Comparison of ENCODE assay signal across 8 cellular contexts in the genomic region with DNA sequence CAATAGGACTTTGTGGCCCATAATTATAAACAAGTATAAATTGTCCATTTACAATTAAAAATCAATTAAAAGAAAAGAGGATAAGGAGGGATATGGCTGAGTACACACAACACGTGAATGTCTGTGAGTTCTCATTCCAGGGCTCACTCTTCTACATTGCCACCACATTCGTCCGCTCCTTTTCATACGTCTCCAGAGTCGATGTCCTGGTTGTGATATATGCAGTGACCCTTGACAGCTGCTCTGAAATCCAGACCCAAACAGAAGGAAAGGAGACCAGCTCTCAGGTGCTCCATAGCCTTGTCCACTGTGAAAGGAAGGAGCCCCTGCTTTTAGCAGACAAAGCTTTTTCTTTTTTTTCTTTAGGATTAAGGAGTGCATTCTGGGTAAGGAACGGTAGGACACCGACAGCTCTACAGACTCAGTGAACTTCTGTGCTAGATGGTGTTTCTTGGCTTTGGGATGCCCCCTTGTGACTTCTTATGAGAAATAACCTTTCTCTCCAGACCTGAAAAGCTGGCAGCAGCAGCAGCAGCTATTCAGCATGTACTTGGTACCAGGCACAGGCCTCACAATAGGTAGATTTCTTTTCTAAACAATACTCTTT. TPM values are rescaled to one million over a fixed set of nuclear protein-coding genes. Genes with fewer than 3 reads are reported as not detected.
DNase-seq lines count a peak whose midpoint lies in the region; FAIRE-seq and TF ChIP-seq lines count a peak whose summit lies in the region.

No MANE protein-coding gene starts in this region.

- H3K9me3 ChIP-seq in adipocyte (ENCODE audit: control insufficient read depth, low read length): no peaks in the 10 kb centered on the region
- no peaks in the 10 kb centered on the region for H3K9me3 ChIP-seq in iPS-20b (ENCODE audit: insufficient read depth, low read depth, low read length)

- DNase-seq in GM19239 (ENCODE audit: insufficient read length, low spot score): no peak
- peak; percentile 51 for DNase-seq in NCI-H2171 (lab: John Stamatoyannopoulos, UW)
- DNase-seq in adipocyte (ENCODE audit: low read depth): peak; percentile 67
- DNase-seq in superior temporal gyrus (ENCODE audit: extremely low spot score): peak; percentile 83
- no peak for DNase-seq in mesenteric fat pad (ENCODE audit: low spot score)
- DNase-seq in stimulated activated CD4-positive, alpha-beta T cell treated with anti-CD3 and anti-CD28 coated beads, Interleukin-12 subunit alpha, Interleukin-12 subunit beta, amount 100 ng/mL, for 4 hours: no peak

- FAIRE-seq in GM19239 (lab: Jason Lieb, UNC): peak; percentile 35

- H3K36me3 ChIP-seq in adipocyte (ENCODE audit: control insufficient read depth, insufficient read depth, low read length, severe bottlenecking) (peaks cover 39% of the 10 kb centered on the region), iPS-20b (ENCODE audit: insufficient read depth, low read depth, low read length) (peaks cover 30% of the 10 kb centered on the region)

- H3K4me3 ChIP-seq in adipocyte (ENCODE audit: low read length) (no peak overlapping the region), iPS-20b (ENCODE audit: low read length) (no peak overlapping the region)

- H3K27me3 ChIP-seq in adipocyte (replicated peaks; ENCODE audit: control insufficient read depth, insufficient read depth, low read length) (no peaks in the 10 kb centered on the region), iPS-20b (ENCODE audit: insufficient read depth, low read length) (no peaks in the 10 kb centered on the region)

- H3K27ac ChIP-seq in C4-2B (no peak overlapping the region), iPS-20b (ENCODE audit: low read length) (no peak overlapping the region)

- peak; percentile 71 for TF ChIP-seq CTCF in C4-2B (conservative IDR thresholded peaks at IDR 0.05)

- no peak overlapping the region for H3K9ac ChIP-seq in adipocyte (ENCODE audit: low read length)
- 0 out of 2 replicates have a peak overlapping the region, but pooled peaks have one; percentile 43 for H3K9ac ChIP-seq in iPS-20b (ENCODE audit: low read depth, low read length)

- H3K4me1 ChIP-seq in adipocyte (ENCODE audit: control insufficient read depth, insufficient read depth, low read length) (no peaks in the 10 kb centered on the region), iPS-20b (ENCODE audit: insufficient read depth, low read length) (peaks cover 5% of the 10 kb centered on the region; the same call in 1 of the 2 replicates)

RNA-seq across cellular contexts. Expression of a gene that starts 19.7 kb away (rescaled TPM):
- total RNA-seq in mesenteric fat pad: not detected

RNA-seq across cellular contexts. Expression of a gene that starts 51.5 kb away (rescaled TPM):
- 76.8 TPM for total RNA-seq in mesenteric fat pad

RNA-seq across cellular contexts. Expression of a gene that starts 54.3 kb away (rescaled TPM):
- 12.8 TPM for total RNA-seq in mesenteric fat pad

RNA-seq across cellular contexts. Expression of a gene that starts 54.5 kb away (rescaled TPM):
- 58.4 TPM for total RNA-seq in mesenteric fat pad

Comparison
In these comparisons a context has a peak if more than half of its experiments do, and no peak if none do; other contexts are left out.
1. DNase-seq: peak in NCI-H2171 (single experiment), adipocyte (single experiment) and superior temporal gyrus (single experiment); none in GM19239 (single experiment), mesenteric fat pad (single experiment) and stimulated activated CD4-positive, alpha-beta T cell treated with anti-CD3 and anti-CD28 coated beads, Interleukin-12 subunit alpha, Interleukin-12 subunit beta, amount 100 ng/mL, for 4 hours (single experiment).